11 cellular contexts compared by ENCODE assay signal in genomic region chr20:2801459-2801728, GRCh38. TPM values are rescaled to one million over a fixed set of nuclear protein-coding genes. Genes with fewer than 3 reads are reported as not detected.
DNase-seq lines count a peak whose midpoint lies in the region; ATAC-seq and TF ChIP-seq lines count a peak whose summit lies in the region.
"Had no signal": no experiment of that assay in that cellular context is flagged by ENCODE, and none has a peak within 500 bp of the region (broad histone marks: within the 10 kb centered on the region; RNA-seq: fewer than 3 reads in every experiment).

No MANE protein-coding gene starts in this region.

- no peak overlapping the region for H3K27ac ChIP-seq in thoracic aorta
- no peak overlapping the region for H3K27ac ChIP-seq in heart right ventricle

- 15% methylated on average over 5 of the region's 5 CpGs for WGBS in heart right ventricle, 2 donors

- H3K36me3 ChIP-seq in thoracic aorta (no peaks in the 10 kb centered on the region), heart right ventricle (no peaks in the 10 kb centered on the region)

- peaks cover 0 to 16% of the 10 kb centered on the region in 2 donors for H3K4me1 ChIP-seq in thoracic aorta (ENCODE audit: control insufficient read depth in 1 of 2, low read depth in 2 of 2)
- peaks cover 0 to 37% (median 12%) of the 10 kb centered on the region in 9 donors for H3K4me1 ChIP-seq in heart right ventricle

- peak overlapping the region; percentile 69 for H3K4me3 Mint-ChIP-seq in activated T-cell treated with anti-CD3 and anti-CD28 coated beads, Interleukin-2, amount 50 U/mL, for 4 hours
- H3K4me3 Mint-ChIP-seq in glutamatergic neuron (ENCODE audit: unreplicated experiment): peak overlapping the region; percentile 85

- ATAC-seq in activated T-cell treated with anti-CD3 and anti-CD28 coated beads, Interleukin-2, amount 50 U/mL, for 4 hours: no peak
- ATAC-seq in thoracic aorta (ENCODE audit: insufficient number of reproducible peaks, low FRiP score, low read depth) (no peak), heart right ventricle (no peak), GM21515 (IDR thresholded peaks at IDR 0.05; ENCODE audit: unreplicated experiment) (no peak)

- no peak overlapping the region for H3K27ac Mint-ChIP-seq in glutamatergic neuron (ENCODE audit: unreplicated experiment)

- no peaks in the 10 kb centered on the region for H3K9me3 Mint-ChIP-seq in activated T-cell treated with anti-CD3 and anti-CD28 coated beads, Interleukin-2, amount 50 U/mL, for 4 hours
- H3K9me3 Mint-ChIP-seq in glutamatergic neuron (ENCODE audit: unreplicated experiment): peaks cover 7% of the 10 kb centered on the region

- H3K27me3 Mint-ChIP-seq in activated T-cell treated with anti-CD3 and anti-CD28 coated beads, Interleukin-2, amount 50 U/mL, for 4 hours (ENCODE audit: low read depth): peaks cover 72% of the 10 kb centered on the region
- H3K27me3 Mint-ChIP-seq in glutamatergic neuron (ENCODE audit: unreplicated experiment): peaks cover 35% of the 10 kb centered on the region

- H3K36me3 Mint-ChIP-seq in activated T-cell treated with anti-CD3 and anti-CD28 coated beads, Interleukin-2, amount 50 U/mL, for 4 hours (ENCODE audit: insufficient read depth): no peaks in the 10 kb centered on the region
- peaks cover 5% of the 10 kb centered on the region for H3K36me3 Mint-ChIP-seq in glutamatergic neuron (ENCODE audit: unreplicated experiment)

- peak overlapping the region; percentile 45 for H3K4me3 ChIP-seq in thoracic aorta
- H3K4me3 ChIP-seq in heart right ventricle: peak overlapping the region in 1 of 10 donors; percentile 54

- H3K27me3 ChIP-seq in thoracic aorta (replicated peaks; ENCODE audit: insufficient read depth) (peaks cover 10% of the 10 kb centered on the region), heart right ventricle (peaks cover 15 to 97% (median 93%) of the 10 kb centered on the region in 7 donors)

- TF ChIP-seq CTCF in glutamatergic neuron (IDR thresholded peaks at IDR 0.05; ENCODE audit: partially characterized antibody, unreplicated experiment): no peak
- no peak for TF ChIP-seq CTCF in thoracic aorta (IDR thresholded peaks at IDR 0.05)
- no peak for TF ChIP-seq CTCF in heart right ventricle (IDR thresholded peaks at IDR 0.05)

- intact Hi-C loops in heart right ventricle (cut with DNase I): no loop called here

- DNase-seq in activated T-cell treated with anti-CD3 and anti-CD28 coated beads, Interleukin-2, amount 50 U/mL, for 4 hours: no peak
- DNase-seq in activated T-cell treated with anti-CD3 and anti-CD28 coated beads, Interleukin-2, amount 50 U/mL, for 48 hours: no peak
- peak; percentile 15 for DNase-seq in NCI-H69 (lab: John Stamatoyannopoulos, UW)
- DNase-seq in glutamatergic neuron: no peak
- DNase-seq in thoracic aorta (ENCODE audit: low spot score): no peak
- no peak for DNase-seq in AG08396 (ENCODE audit: low spot score)
- no peak for DNase-seq in heart right ventricle
- DNase-seq: activated gamma-delta T cell, NCI-H774 had no signal

- H3K9me3 ChIP-seq in thoracic aorta (no peaks in the 10 kb centered on the region), heart right ventricle (peaks cover 0 to 4% (median 0%) of the 10 kb centered on the region in 11 donors)

- H3K4me1 Mint-ChIP-seq in activated T-cell treated with anti-CD3 and anti-CD28 coated beads, Interleukin-2, amount 50 U/mL, for 4 hours (ENCODE audit: low read depth): peaks cover 22% of the 10 kb centered on the region
- peaks cover 7% of the 10 kb centered on the region for H3K4me1 Mint-ChIP-seq in glutamatergic neuron (ENCODE audit: low read depth, unreplicated experiment)

RNA-seq across cellular contexts. Expression of gene CPXM1, which starts 1.0 kb away (rescaled TPM):
- total RNA-seq in activated T-cell treated with anti-CD3 and anti-CD28 coated beads, Interleukin-2, amount 50 U/mL, for 4 hours: 1 to 10 TPM in 1 of 3 donors, under 1 TPM in 2; 0.95 to 3.8 (median 0.98) TPM
- total RNA-seq in glutamatergic neuron (ENCODE audit: unreplicated experiment): 28.1 TPM
- not detected for total RNA-seq in thoracic aorta
- total RNA-seq in heart right ventricle: 1 to 10 TPM in 5 of 10 donors, under 1 TPM in 4, not detected in 1; 0.48 to 4.5 (median 1.4) TPM
- polyA plus RNA-seq in heart right ventricle: 1 to 10 TPM; 1.2 to 4.9 TPM

RNA-seq across cellular contexts. Expression of gene C20orf141, which starts 13.4 kb away (rescaled TPM):
- total RNA-seq in activated T-cell treated with anti-CD3 and anti-CD28 coated beads, Interleukin-2, amount 50 U/mL, for 4 hours: not detected
- total RNA-seq in glutamatergic neuron (ENCODE audit: unreplicated experiment) (not detected), thoracic aorta (not detected), heart right ventricle (not detected)
- not detected for polyA plus RNA-seq in heart right ventricle
- total RNA-seq: T-helper 1 cell treated with Interleukin-12 subunit alpha and Interleukin-12 subunit beta and Interleukin-4 antibody, amounts not matched to agents 30 ng/mL and 1 ng/mL, for 36 hours had no signal

RNA-seq across cellular contexts. Expression of gene TMEM239, which starts 14.8 kb away (rescaled TPM):
- not detected for total RNA-seq in activated T-cell treated with anti-CD3 and anti-CD28 coated beads, Interleukin-2, amount 50 U/mL, for 4 hours
- not detected for total RNA-seq in glutamatergic neuron (ENCODE audit: unreplicated experiment)
- not detected for total RNA-seq in thoracic aorta
- total RNA-seq in heart right ventricle: not detected
- polyA plus RNA-seq in heart right ventricle: not detected
- total RNA-seq: T-helper 1 cell treated with Interleukin-12 subunit alpha and Interleukin-12 subunit beta and Interleukin-4 antibody, amounts not matched to agents 30 ng/mL and 1 ng/mL, for 36 hours had no signal

RNA-seq across cellular contexts. Expression of gene PCED1A, which starts 39.1 kb away (rescaled TPM):
- total RNA-seq in activated T-cell treated with anti-CD3 and anti-CD28 coated beads, Interleukin-2, amount 50 U/mL, for 4 hours: 10 to 100 TPM; 12.1 to 16.8 (median 12.9) TPM
- total RNA-seq in glutamatergic neuron (ENCODE audit: unreplicated experiment): 41.6 TPM
- total RNA-seq in thoracic aorta: 10 to 100 TPM; 40.6 to 44.3 TPM
- total RNA-seq in heart right ventricle: 10 to 100 TPM in 3 of 10 donors, 1 to 10 TPM in 7; 4.5 to 11.9 (median 6.5) TPM
- polyA plus RNA-seq in heart right ventricle: 10 to 100 TPM; 10.3 to 36.9 TPM

RNA-seq across cellular contexts. Expression of gene VPS16, which starts 39.2 kb away (rescaled TPM):
- total RNA-seq in activated T-cell treated with anti-CD3 and anti-CD28 coated beads, Interleukin-2, amount 50 U/mL, for 4 hours: 10 to 100 TPM; 39.9 to 42.4 (median 41.6) TPM
- total RNA-seq in glutamatergic neuron (ENCODE audit: unreplicated experiment): 46.3 TPM
- 10 to 100 TPM; 21.8 to 24.2 TPM for total RNA-seq in thoracic aorta
- 10 to 100 TPM; 13.0 to 22.8 (median 19.3) TPM for total RNA-seq in heart right ventricle
- polyA plus RNA-seq in heart right ventricle: 10 to 100 TPM; 23.6 to 44.7 TPM
